ENCODE assay signal across 10 cellular contexts in genomic region chr3:71579301-71579933, GRCh38. TPM values are rescaled to one million over a fixed set of nuclear protein-coding genes. Genes with fewer than 3 reads are reported as not detected.
A peak's percentile ranks its signal among the peaks of the same experiment; 100 is the strongest.
DNase-seq lines count a peak whose midpoint lies in the region; ATAC-seq and TF ChIP-seq lines count a peak whose summit lies in the region.
"Had no signal": no experiment of that assay in that cellular context is flagged by ENCODE, and none has a peak within 500 bp of the region (broad histone marks: within the 10 kb centered on the region; RNA-seq: fewer than 3 reads in every experiment).

No MANE protein-coding gene starts in this region.

- H3K9ac ChIP-seq in GM23248: peak overlapping the region; percentile 90; the same call in 1 of the 2 replicates

- H2AFZ ChIP-seq in GM23248: no peak overlapping the region

- H3K9me3 ChIP-seq in GM23248 (ENCODE audit: low read depth): no peaks in the 10 kb centered on the region
- H3K9me3 ChIP-seq in prostate gland: no peaks in the 10 kb centered on the region

- H3K36me3 ChIP-seq in GM23248 (ENCODE audit: low read depth) (no peaks in the 10 kb centered on the region; the same call in 1 of the 2 replicates), prostate gland (no peaks in the 10 kb centered on the region)

- H3F3A ChIP-seq in GM23248 (ENCODE audit: insufficient read depth): peaks cover 11% of the 10 kb centered on the region; the same call in 1 of the 2 replicates

- WGBS in GM23248 (ENCODE audit: low coverage in 1 of 2, low lambda C conversion rate in 2 of 2, missing lambda C conversion rate in 2 of 2), 2 experiments: 80 to 86% methylated on average over 7 of the region's 7 CpGs
- WGBS in prostate gland: 23% methylated on average over 7 of the region's 7 CpGs

- peak overlapping the region; percentile 98 for H3K4me2 ChIP-seq in GM23248 (ENCODE audit: unreplicated experiment)

- H3K9me2 ChIP-seq in GM23248 (ENCODE audit: insufficient read depth): no peaks in the 10 kb centered on the region

- H3K4me1 ChIP-seq in GM23248 (ENCODE audit: insufficient read depth) (peaks cover 30% of the 10 kb centered on the region), prostate gland (replicated peaks) (no peaks in the 10 kb centered on the region)

- H4K20me1 ChIP-seq in GM23248 (ENCODE audit: insufficient read depth): no peaks in the 10 kb centered on the region

- H3K27me3 ChIP-seq in GM23248 (replicated peaks; ENCODE audit: insufficient read depth) (no peaks in the 10 kb centered on the region), prostate gland (replicated peaks; ENCODE audit: insufficient read depth) (no peaks in the 10 kb centered on the region)

- H3K4me3 ChIP-seq in GM23248 (peak overlapping the region; percentile 93), prostate gland (peak overlapping the region; percentile 79 to 90)

- intact Hi-C loops in prostate gland (cut with DNase I): no loop called here

- DNase-seq in GM23248 (no peak), RWPE1 (ENCODE audit: low spot score) (no peak), epithelial cell of prostate (ENCODE audit: low read depth, low spot score) (no peak), prostate gland (ENCODE audit: low spot score) (no peak), cerebellar cortex (ENCODE audit: low spot score) (no peak), mesenteric fat pad (ENCODE audit: low spot score) (no peak)
- DNase-seq: activated effector memory CD4-positive, alpha-beta T cell treated with anti-CD3 and anti-CD28 coated beads, Interleukin-2, amount 50 U/mL, for 16 hours; hippocampal formation had no signal

- CTCF ChIA-PET in RWPE1 (lab: Yijun Ruan, JAX): no interaction called here

- ATAC-seq in GM19351 (IDR thresholded peaks at IDR 0.05; ENCODE audit: unreplicated experiment) (no peak), GM18909 (IDR thresholded peaks at IDR 0.05; ENCODE audit: poor library complexity, unreplicated experiment) (no peak)

- H3K27ac ChIP-seq in GM23248 (no peak overlapping the region; the same call in 1 of the 2 replicates), RWPE1 (peak overlapping the region; percentile 48; the same call in 1 of the 2 replicates), epithelial cell of prostate (peak overlapping the region; percentile 83), prostate gland (peak overlapping the region; percentile 98 to 100)

- POLR2A ChIA-PET in RWPE1 (lab: Yijun Ruan, JAX; ENCODE audit: low non-redundant PET): no interaction called here

- no peak for TF ChIP-seq POLR2A in prostate gland (IDR thresholded peaks at IDR 0.05)

- TF ChIP-seq CTCF in RWPE1 (conservative IDR thresholded peaks at IDR 0.05; ENCODE audit: low read depth) (no peak), prostate gland (IDR thresholded peaks at IDR 0.05) (no peak)

- in situ Hi-C loops in GM23248 (cut with MboI): loop anchor here (25.0 kb wide), 2 partner anchors 467 to 867 kb away; no protein-coding TSS in a partner anchor

- peaks cover 92% of the 10 kb centered on the region for H3K79me2 ChIP-seq in GM23248 (ENCODE audit: insufficient read depth)

RNA-seq across cellular contexts. Expression of gene FOXP1, which starts 4.1 kb away (rescaled TPM):
- 37.4 and 52.5 TPM in 2 replicates for total RNA-seq in GM23248 (2014; rRNA removed; shearing (Covaris generic))
- 57.6 and 59.9 TPM in 2 replicates for polyA plus RNA-seq in GM23248 (2016; fragmentation: Nextera tagmentation; extraction: Ambion mirVana)
- total RNA-seq in prostate gland (100 to 1,000 TPM; 133 to 156 TPM), mesenteric fat pad (74.2 TPM)
